ENCODE assay signal across 9 cellular contexts in the genomic region with DNA sequence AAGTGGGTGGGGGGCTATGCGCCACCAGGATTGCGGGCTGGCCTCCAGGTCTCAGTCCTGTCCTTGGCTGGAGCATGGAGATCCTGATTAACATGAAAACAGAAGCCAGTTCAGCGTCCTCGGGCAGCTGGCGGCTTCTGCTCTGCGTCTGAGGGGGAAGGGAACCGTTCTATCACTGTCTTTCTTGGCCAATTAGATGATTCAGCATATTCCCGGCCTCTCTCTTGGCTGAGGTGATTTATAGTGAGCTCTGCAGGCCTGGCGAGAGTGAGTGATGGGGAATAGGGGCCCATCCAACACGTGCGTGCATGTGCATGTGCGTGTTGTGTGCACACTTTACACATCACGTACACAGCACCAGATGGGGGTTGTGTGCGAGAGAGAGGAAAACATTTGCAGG.
DNase-seq lines count a peak whose midpoint lies in the region; ATAC-seq and TF ChIP-seq lines count a peak whose summit lies in the region.
"Had no signal": no experiment of that assay in that cellular context is flagged by ENCODE, and none has a peak within 500 bp of the region (broad histone marks: within the 10 kb centered on the region; RNA-seq: fewer than 3 reads in every experiment).

No MANE protein-coding gene starts in this region.

- H3K36me3 Mint-ChIP-seq in activated T-cell treated with anti-CD3 and anti-CD28 coated beads, Interleukin-2, amount 50 U/mL, for 24 hours (ENCODE audit: low read depth): no peaks in the 10 kb centered on the region

- H3K36me3 ChIP-seq in adrenal gland (replicated peaks in 1 of 2) (no peaks in the 10 kb centered on the region), iPS-20b (ENCODE audit: insufficient read depth, low read depth, low read length) (no peaks in the 10 kb centered on the region)
- no peaks in the 10 kb centered on the region for H3K36me3 ChIP-seq in effector memory CD4-positive, alpha-beta T cell (ENCODE audit: control insufficient read depth, insufficient read depth, low read length)
- H3K36me3 ChIP-seq: sigmoid colon had no signal

- H3K9me3 Mint-ChIP-seq in activated T-cell treated with anti-CD3 and anti-CD28 coated beads, Interleukin-2, amount 50 U/mL, for 24 hours: no peaks in the 10 kb centered on the region

- TF ChIP-seq POLR2A in NB4 (IDR thresholded peaks at IDR 0.05; ENCODE audit: extremely low read depth, insufficient read length) (no peak), adrenal gland (IDR thresholded peaks at IDR 0.05) (no peak)

- no peak for ATAC-seq in GM19397 (IDR thresholded peaks at IDR 0.05; ENCODE audit: unreplicated experiment)

- H3K4me3 ChIP-seq in NB4 (ENCODE audit: low read depth, low read length) (no peak overlapping the region), adrenal gland (no peak overlapping the region), iPS-20b (ENCODE audit: low read length) (no peak overlapping the region)
- no peak overlapping the region for H3K4me3 ChIP-seq in effector memory CD4-positive, alpha-beta T cell (ENCODE audit: insufficient read depth, low read depth, low read length, poor library complexity, severe bottlenecking)

- no peak overlapping the region for H3K27ac Mint-ChIP-seq in activated T-cell treated with anti-CD3 and anti-CD28 coated beads, Interleukin-2, amount 50 U/mL, for 24 hours

- H3K4me1 ChIP-seq in adrenal gland (replicated peaks in 1 of 2): peaks cover 0 to 7% of the 10 kb centered on the region in 2 donors
- H3K4me1 ChIP-seq in iPS-20b (ENCODE audit: insufficient read depth, low read length): peaks cover 11% of the 10 kb centered on the region; the same call in 1 of the 2 replicates
- no peaks in the 10 kb centered on the region for H3K4me1 ChIP-seq in effector memory CD4-positive, alpha-beta T cell (ENCODE audit: control insufficient read depth, insufficient read depth, low read length, poor library complexity, severe bottlenecking)

- peak overlapping the region; percentile 48; the same call in 1 of the 2 replicates for H3K9ac ChIP-seq in iPS-20b (ENCODE audit: low read depth, low read length)

- H3K27ac ChIP-seq in adrenal gland (peak overlapping the region in 2 of 5 donors; percentile 30 to 41), iPS-20b (ENCODE audit: low read length) (no peak overlapping the region)
- H3K27ac ChIP-seq in effector memory CD4-positive, alpha-beta T cell (ENCODE audit: insufficient read depth, low read length, poor library complexity, severe bottlenecking): no peak overlapping the region
- H3K27ac ChIP-seq: sigmoid colon had no signal

- no peak for TF ChIP-seq CTCF in NB4 (IDR thresholded peaks at IDR 0.05; ENCODE audit: low read depth, low read length)
- no peak for TF ChIP-seq CTCF in adrenal gland (IDR thresholded peaks at IDR 0.05)

- H3K27me3 Mint-ChIP-seq in activated T-cell treated with anti-CD3 and anti-CD28 coated beads, Interleukin-2, amount 50 U/mL, for 24 hours: peaks cover 62% of the 10 kb centered on the region

- H3K27me3 ChIP-seq in adrenal gland (peaks cover 3% of the 10 kb centered on the region), iPS-20b (ENCODE audit: insufficient read depth, low read length) (no peaks in the 10 kb centered on the region)
- no peaks in the 10 kb centered on the region for H3K27me3 ChIP-seq in effector memory CD4-positive, alpha-beta T cell (replicated peaks; ENCODE audit: control insufficient read depth, insufficient read depth, low read length, poor library complexity, severe bottlenecking)
- H3K27me3 ChIP-seq: sigmoid colon had no signal

- H3K9me3 ChIP-seq in adrenal gland (replicated peaks in 1 of 3): no peaks in the 10 kb centered on the region
- H3K9me3 ChIP-seq in iPS-20b (ENCODE audit: insufficient read depth, low read depth, low read length): no peaks in the 10 kb centered on the region; the same call in 1 of the 2 replicates
- no peaks in the 10 kb centered on the region for H3K9me3 ChIP-seq in effector memory CD4-positive, alpha-beta T cell (ENCODE audit: control insufficient read depth, low read length)
- H3K9me3 ChIP-seq: sigmoid colon had no signal

- intact Hi-C loops in adrenal gland (cut with DNase I): no loop called here
- intact Hi-C loops in posterior vena cava (cut with DNase I): no loop called here

- H3K4me3 Mint-ChIP-seq in activated T-cell treated with anti-CD3 and anti-CD28 coated beads, Interleukin-2, amount 50 U/mL, for 24 hours: no peak overlapping the region

- peak; percentile 34 for DNase-seq in NB4 (ENCODE audit: low read depth)
- peak; percentile 42 to 77 (median 56) for DNase-seq in adrenal gland
- DNase-seq in superior temporal gyrus (ENCODE audit: extremely low spot score): peak; percentile 70
- DNase-seq in effector memory CD4-positive, alpha-beta T cell: no peak
- DNase-seq in activated T-cell treated with anti-CD3 and anti-CD28 coated beads, Interleukin-2, amount 50 U/mL, for 24 hours: no peak
- DNase-seq in posterior vena cava (ENCODE audit: low spot score): no peak
- DNase-seq: sigmoid colon had no signal

- H3K4me1 Mint-ChIP-seq in activated T-cell treated with anti-CD3 and anti-CD28 coated beads, Interleukin-2, amount 50 U/mL, for 24 hours (ENCODE audit: low read depth): peaks cover 2% of the 10 kb centered on the region

- 12 to 28% (median 20%) methylated on average over 6 to 14 of the region's 14 CpGs for WGBS in adrenal gland, 4 donors

Comparison
In these comparisons a context has a peak if more than half of its experiments do, and no peak if none do; other contexts are left out.
1. DNase-seq: peak in NB4 (single experiment), adrenal gland (7 of 7) and superior temporal gyrus (single experiment); none in effector memory CD4-positive, alpha-beta T cell (0 of 3), activated T-cell treated with anti-CD3 and anti-CD28 coated beads, Interleukin-2, amount 50 U/mL, for 24 hours (single experiment) and posterior vena cava (single experiment).